ENCODE assay signal across 8 cellular contexts in the genomic region with DNA sequence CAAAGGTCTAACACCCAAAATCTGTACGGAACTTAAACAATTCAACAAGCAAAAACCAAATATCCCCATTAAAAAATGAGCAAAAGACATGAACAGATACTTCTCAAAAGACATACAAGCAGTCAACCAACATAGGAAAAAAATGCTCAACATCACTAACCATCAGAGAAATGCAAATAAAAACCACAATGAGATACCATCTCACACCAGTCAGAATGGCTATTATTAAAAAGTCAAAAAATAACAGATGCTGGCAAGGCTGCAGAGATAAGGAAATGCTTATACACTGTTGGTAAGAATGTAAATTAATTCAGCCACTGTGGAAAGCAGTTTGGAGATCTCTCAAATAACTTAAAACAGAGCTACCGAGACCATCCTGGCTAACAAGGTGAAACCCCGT. TPM values are rescaled to one million over a fixed set of nuclear protein-coding genes. Genes with fewer than 3 reads are reported as not detected.
DNase-seq lines count a peak whose midpoint lies in the region; ATAC-seq and TF ChIP-seq lines count a peak whose summit lies in the region.
"Not testable (repeated sequence)": the region's sequence is repeated elsewhere in the genome, so short reads cannot be mapped to it uniquely, and the experiment has no call there.

No MANE protein-coding gene starts in this region.

- H3K27ac Mint-ChIP-seq in chondrocyte (ENCODE audit: unreplicated experiment): peak overlapping the region; percentile 18
- H3K27ac Mint-ChIP-seq in stimulated activated naive B cell treated with anti-CD40 and anti-IgM and Interleukin-4, amounts not matched to agents 10 μg/mL and 1 μg/mL and 100 μg/mL, for 72 hours: peak overlapping the region; percentile 87

- H3K9me3 ChIP-seq in OCI-LY7 (ENCODE audit: low read length): not testable (repeated sequence)

- not testable (repeated sequence) for H3K27me3 Mint-ChIP-seq in chondrocyte (ENCODE audit: low read depth); stimulated activated naive B cell treated with anti-CD40 and anti-IgM and Interleukin-4, amounts not matched to agents 10 μg/mL and 1 μg/mL and 100 μg/mL, for 72 hours

- peak; percentile 47 for DNase-seq in GM06990 (ENCODE audit: extremely low read depth, insufficient read length)
- DNase-seq in OCI-LY7 (ENCODE audit: low spot score): peak; percentile 60
- not testable (repeated sequence) for DNase-seq in chondrocyte (ENCODE audit: low spot score)
- DNase-seq in stimulated activated naive B cell treated with anti-CD40 and anti-IgM and Interleukin-4, amounts not matched to agents 10 μg/mL and 1 μg/mL and 100 μg/mL, for 72 hours: peak; percentile 6

- POLR2A ChIA-PET in OCI-LY7 (lab: Charles Lee): interaction anchor here (1.0 to 3.2 kb wide), 5 partner anchors 9 to 27 kb away, joined by 4 to 19 read pairs (median 6); partner anchors contain the start of genes MRPS27 and PTCD2

- H3K4me3 ChIP-seq in GM06990 (replicated peaks; ENCODE audit: low read depth, low read length) (peak overlapping the region; percentile 20), OCI-LY7 (ENCODE audit: low read depth, low read length, poor library complexity, severe bottlenecking) (peak overlapping the region; percentile 58)

- H3K4me3 Mint-ChIP-seq in chondrocyte (ENCODE audit: unreplicated experiment): not testable (repeated sequence)
- H3K4me3 Mint-ChIP-seq in stimulated activated naive B cell treated with anti-CD40 and anti-IgM and Interleukin-4, amounts not matched to agents 10 μg/mL and 1 μg/mL and 100 μg/mL, for 72 hours: peak overlapping the region; percentile 60 to 76

- peaks cover 29% of the 10 kb centered on the region for H3K4me1 Mint-ChIP-seq in chondrocyte (ENCODE audit: low read depth)
- H3K4me1 Mint-ChIP-seq in stimulated activated naive B cell treated with anti-CD40 and anti-IgM and Interleukin-4, amounts not matched to agents 10 μg/mL and 1 μg/mL and 100 μg/mL, for 72 hours: peaks cover 44 to 78% of the 10 kb centered on the region in 2 donors

- peak overlapping the region; percentile 86 for H3K27ac ChIP-seq in OCI-LY7 (ENCODE audit: low read depth, low read length, poor library complexity, severe bottlenecking)

- H3K4me2 ChIP-seq in OCI-LY7 (ENCODE audit: low read length): peak overlapping the region; percentile 72

- not testable (repeated sequence) for H3K36me3 Mint-ChIP-seq in chondrocyte (ENCODE audit: low read depth)
- peaks cover 43 to 77% of the 10 kb centered on the region in 2 donors for H3K36me3 Mint-ChIP-seq in stimulated activated naive B cell treated with anti-CD40 and anti-IgM and Interleukin-4, amounts not matched to agents 10 μg/mL and 1 μg/mL and 100 μg/mL, for 72 hours

- peaks cover 97% of the 10 kb centered on the region for H3K4me1 ChIP-seq in OCI-LY7 (ENCODE audit: insufficient read depth, low read length, poor library complexity, severe bottlenecking)

- H3K27me3 ChIP-seq in GM06990 (replicated peaks; ENCODE audit: control insufficient read depth, insufficient read depth, low read length): not testable (repeated sequence)

- H2AFZ ChIP-seq in OCI-LY7 (ENCODE audit: low read length): peak overlapping the region; percentile 19; the same call in 1 of the 2 replicates

- intact Hi-C loops in OCI-LY7 (cut with micrococcal nuclease; ENCODE audit: unreplicated experiment): not testable (repeated sequence)

- ATAC-seq in GM18868 (IDR thresholded peaks at IDR 0.05; ENCODE audit: unreplicated experiment): peak; percentile 40
- peak; percentile 39 for ATAC-seq in GM21390 (IDR thresholded peaks at IDR 0.05; ENCODE audit: unreplicated experiment)
- peak; percentile 34 for ATAC-seq in HG02852 (IDR thresholded peaks at IDR 0.05; ENCODE audit: unreplicated experiment)
- ATAC-seq in HG03439 (IDR thresholded peaks at IDR 0.05; ENCODE audit: unreplicated experiment): peak; percentile 40
- peak; percentile 78 to 81 for ATAC-seq in stimulated activated naive B cell treated with anti-CD40 and anti-IgM and Interleukin-4, amounts not matched to agents 10 μg/mL and 1 μg/mL and 100 μg/mL, for 72 hours (replicated peaks)

- TF ChIP-seq CTCF in GM06990 (IDR thresholded peaks at IDR 0.05; ENCODE audit: insufficient read depth, low read length, poor library complexity, severe bottlenecking); OCI-LY7 (conservative IDR thresholded peaks at IDR 0.05; ENCODE audit: low read length); chondrocyte (IDR thresholded peaks at IDR 0.05): not testable (repeated sequence)

- not testable (repeated sequence) for H3K9me2 ChIP-seq in OCI-LY7 (ENCODE audit: insufficient read depth, low read length)

- not testable (repeated sequence) for H3K36me3 ChIP-seq in GM06990 (ENCODE audit: control insufficient read depth, insufficient read depth, low read length)
- H3K36me3 ChIP-seq in OCI-LY7 (ENCODE audit: insufficient read depth, low read length): peaks cover 58% of the 10 kb centered on the region

- BruUV-seq in OCI-LY7 (replicated peaks; lab: Mats Ljungman, UMichigan): not testable (repeated sequence)

- H4K20me1 ChIP-seq in OCI-LY7 (ENCODE audit: insufficient read depth, low read length): not testable (repeated sequence)

- H3K9me3 Mint-ChIP-seq in chondrocyte (ENCODE audit: low read depth): not testable (repeated sequence)
- H3K9me3 Mint-ChIP-seq in stimulated activated naive B cell treated with anti-CD40 and anti-IgM and Interleukin-4, amounts not matched to agents 10 μg/mL and 1 μg/mL and 100 μg/mL, for 72 hours: peaks cover 7 to 13% of the 10 kb centered on the region in 2 donors

- CTCF ChIA-PET in OCI-LY7 (lab: Charles Lee; ENCODE audit: unreplicated experiment): interaction anchor here (1.7 kb wide), 1 partner anchor 10 kb away, joined by 8 read pairs; no protein-coding TSS in a partner anchor

- peaks cover 97% of the 10 kb centered on the region for H3K79me2 ChIP-seq in OCI-LY7 (ENCODE audit: insufficient read depth, low read depth, low read length)

RNA-seq across cellular contexts. Expression of gene MRPS27, which starts 21.9 kb away (rescaled TPM):
- total RNA-seq in OCI-LY7 (2014; rRNA removed; shearing (Covaris generic)): 54.1 and 62.6 TPM in 2 replicates
- total RNA-seq in OCI-LY7 (2022): 70.9 and 74.6 TPM in 2 replicates
- total RNA-seq in chondrocyte: 26.0 to 38.0 TPM (median 33.3 TPM) in 3 replicates

RNA-seq across cellular contexts. Expression of gene PTCD2, which starts 22.0 kb away (rescaled TPM):
- total RNA-seq in OCI-LY7 (2014; rRNA removed; shearing (Covaris generic)): 11.7 and 14.1 TPM in 2 replicates
- total RNA-seq in OCI-LY7 (2022): 15.5 and 17.9 TPM in 2 replicates
- total RNA-seq in chondrocyte: 8.5 to 14.5 TPM (median 8.8 TPM) in 3 replicates
